Comparison of ENCODE assay signal across 8 cellular contexts in the genomic region with DNA sequence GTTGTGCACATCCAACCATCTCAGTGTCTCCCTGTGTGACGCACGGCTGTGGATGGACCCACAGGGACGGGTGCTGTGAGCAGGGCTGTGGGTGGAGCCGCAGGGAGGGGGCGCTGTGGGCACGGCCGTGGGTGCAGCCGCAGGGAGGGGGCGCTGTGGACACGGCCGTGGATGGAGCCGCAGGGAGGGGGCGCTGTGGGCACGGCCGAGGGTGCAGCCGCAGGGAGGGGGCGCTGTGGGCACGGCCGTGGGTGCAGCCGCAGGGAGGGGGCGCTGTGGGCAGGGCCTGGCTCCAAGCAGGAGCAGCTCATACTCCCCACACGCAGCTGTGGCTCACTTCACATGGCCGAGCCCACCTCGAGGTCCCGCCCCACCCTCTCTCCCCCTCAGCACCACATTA. TPM values are rescaled to one million over a fixed set of nuclear protein-coding genes. Genes with fewer than 3 reads are reported as not detected.
DNase-seq lines count a peak whose midpoint lies in the region; ATAC-seq and TF ChIP-seq lines count a peak whose summit lies in the region.

No MANE protein-coding gene starts in this region.

- H4K20me1 ChIP-seq in hepatocyte (ENCODE audit: insufficient read depth, poor library complexity, severe bottlenecking), result peaks cover 2% of the 10 kb centered on the region

- TF ChIP-seq CTCF in astrocyte of the cerebellum (IDR thresholded peaks at IDR 0.05; ENCODE audit: low read depth, low read length, missing control alignments) (peak; percentile 41), hepatocyte (IDR thresholded peaks at IDR 0.05; ENCODE audit: poor library complexity) (peak; percentile 52), spleen (IDR thresholded peaks at IDR 0.05 in 8 of 11, conservative IDR thresholded peaks at IDR 0.05 in 3 of 11) (peak in 8 of 11 experiments; percentile 15 to 85 (median 75))

- H3K4me2 ChIP-seq in hepatocyte, result no peak overlapping the region

- H3K79me2 ChIP-seq in hepatocyte, result no peaks in the 10 kb centered on the region

- 84% methylated on average over 3 of the region's 25 CpGs for WGBS in hepatocyte (ENCODE audit: low lambda C conversion rate, missing lambda C conversion rate)
- 48 to 72% (median 63%) methylated on average over 24 to 25 of the region's 25 CpGs for WGBS in spleen, 5 donors

- H3K36me3 ChIP-seq in hepatocyte (replicated peaks; ENCODE audit: insufficient read depth, low read depth) (no peaks in the 10 kb centered on the region), spleen (peaks cover 0 to 71% (median 56%) of the 10 kb centered on the region in 6 donors)

- H3K9me2 ChIP-seq in hepatocyte (replicated peaks; ENCODE audit: insufficient read depth), result no peaks in the 10 kb centered on the region

- no peak overlapping the region for H2AFZ ChIP-seq in hepatocyte

- TF ChIP-seq POLR2A in spleen (IDR thresholded peaks at IDR 0.05), result no peak

- H3K9me3 ChIP-seq in hepatocyte (ENCODE audit: low read depth) (no peaks in the 10 kb centered on the region), spleen (no peaks in the 10 kb centered on the region)

- H3K4me3 ChIP-seq in astrocyte of the cerebellum (ENCODE audit: low read depth, low read length) (no peak overlapping the region), hepatocyte (no peak overlapping the region), spleen (no peak overlapping the region)

- H3K27ac ChIP-seq in hepatocyte, result no peak overlapping the region
- peak overlapping the region in 5 of 8 donors; percentile 2 to 59 (median 46) for H3K27ac ChIP-seq in spleen

- in situ Hi-C loops in astrocyte of the cerebellum (cut with HindIII; ENCODE audit: low sequenced_read_pairs), result no loop called here

- H3K4me1 ChIP-seq in hepatocyte (ENCODE audit: insufficient read depth) (peaks cover 12% of the 10 kb centered on the region), spleen (peaks cover 11 to 59% (median 37%) of the 10 kb centered on the region in 6 donors)

- peaks cover 4% of the 10 kb centered on the region for H3K27me3 ChIP-seq in hepatocyte
- H3K27me3 ChIP-seq in spleen (replicated peaks in 1 of 7), result peaks cover 0 to 19% (median 10%) of the 10 kb centered on the region in 7 donors

- ATAC-seq in GM19455 (IDR thresholded peaks at IDR 0.05; ENCODE audit: unreplicated experiment) (peak; percentile 59), GM18858 (IDR thresholded peaks at IDR 0.05; ENCODE audit: unreplicated experiment) (no peak)

- intact Hi-C loops in spleen (cut with DNase I; ENCODE audit: low total_unique reads), result no loop called here

- DNase-seq in ELR (ENCODE audit: low read depth), result peak; percentile 48
- peak; percentile 19 for DNase-seq in NCI-H1694 (lab: John Stamatoyannopoulos, UW)
- DNase-seq in astrocyte of the cerebellum (ENCODE audit: low read depth), result no peak
- peak; percentile 72 for DNase-seq in hepatocyte (ENCODE audit: low spot score)
- DNase-seq in spleen, result peak; percentile 87
- DNase-seq in NCI-H2171 treated with DMSO at 0.1 percent for 48 hours (lab: John Stamatoyannopoulos, UW), result no peak

RNA-seq across cellular contexts. Expression of a gene that starts 6.0 kb away (rescaled TPM):
- 1.4 and 2.3 TPM in 2 replicates for total RNA-seq in hepatocyte
- 0.62 and 1.1 TPM in 2 replicates for polyA plus RNA-seq in hepatocyte
- total RNA-seq in spleen, result 10 to 100 TPM in 3 of 7 donors, 1 to 10 TPM in 4; 5.2 to 20.7 (median 9.3) TPM
- 10 to 100 TPM; 10.7 to 25.3 (median 21.0) TPM for polyA plus RNA-seq in spleen

RNA-seq across cellular contexts. Expression of a gene that starts 14.7 kb away (rescaled TPM):
- 12.5 and 13.8 TPM in 2 replicates for total RNA-seq in hepatocyte
- 33.8 and 51.4 TPM in 2 replicates for polyA plus RNA-seq in hepatocyte
- total RNA-seq in spleen, result 10 to 100 TPM in 2 of 7 donors, 1 to 10 TPM in 5; 3.9 to 11.6 (median 6.4) TPM
- polyA plus RNA-seq in spleen, result 10 to 100 TPM in 1 of 3 donors, 1 to 10 TPM in 2; 6.9 to 11.0 (median 9.0) TPM

RNA-seq across cellular contexts. Expression of a gene that starts 25.1 kb away (rescaled TPM):
- total RNA-seq in hepatocyte (21.5 and 23.8 TPM in 2 replicates), spleen (100 to 1,000 TPM in 1 of 7 donors, 10 to 100 TPM in 6; 63.6 to 108 (median 70.2) TPM)
- polyA plus RNA-seq in hepatocyte (30.2 and 40.5 TPM in 2 replicates), spleen (10 to 100 TPM; 25.0 to 69.9 (median 44.7) TPM)

RNA-seq across cellular contexts. Expression of a gene that starts 31.3 kb away (rescaled TPM):
- total RNA-seq in hepatocyte (91.4 and 113 TPM in 2 replicates), spleen (100 to 1,000 TPM; 175 to 382 (median 278) TPM)
- polyA plus RNA-seq in hepatocyte (147 and 158 TPM in 2 replicates), spleen (100 to 1,000 TPM in 1 of 3 donors, 10 to 100 TPM in 2; 41.9 to 113 (median 68.3) TPM)

RNA-seq across cellular contexts. Expression of a gene that starts 31.3 kb away (rescaled TPM):
- total RNA-seq in hepatocyte (14.0 and 26.2 TPM in 2 replicates), spleen (10 to 100 TPM; 65.2 to 98.0 (median 69.4) TPM)
- polyA plus RNA-seq in hepatocyte (31.5 and 44.1 TPM in 2 replicates), spleen (10 to 100 TPM; 36.0 to 70.7 (median 69.2) TPM)

Comparison
In these comparisons a context has a peak if more than half of its experiments do, and no peak if none do; other contexts are left out.
1. DNase-seq: peak in ELR (single experiment), NCI-H1694 (single experiment), hepatocyte (single experiment) and spleen (single experiment); none in astrocyte of the cerebellum (single experiment) and NCI-H2171 treated with DMSO at 0.1 percent for 48 hours (single experiment).
2. Peak in every context shown above with its lines, with median percentiles within 50 percentile points of each other: CTCF ChIP-seq.